ENCODE assay signal across 8 cellular contexts in genomic region chr5:17216176-17216973, GRCh38. TPM values are rescaled to one million over a fixed set of nuclear protein-coding genes. Genes with fewer than 3 reads are reported as not detected.
A peak's percentile ranks its signal among the peaks of the same experiment; 100 is the strongest.
DNase-seq lines count a peak whose midpoint lies in the region; ATAC-seq, FAIRE-seq and TF ChIP-seq lines count a peak whose summit lies in the region.

No MANE protein-coding gene starts in this region.

- TF ChIP-seq CTCF in D721Med (IDR thresholded peaks at IDR 0.05; ENCODE audit: insufficient read depth, missing control alignments) (peak; percentile 93), esophagus muscularis mucosa (IDR thresholded peaks at IDR 0.05) (peak; percentile 51 to 67 (median 65))

- TF ChIP-seq POLR2A in esophagus muscularis mucosa (IDR thresholded peaks at IDR 0.05; ENCODE audit: low read depth) = no peak

- FAIRE-seq in D721Med (lab: Jason Lieb, UNC) = no peak

- H3K27ac ChIP-seq in esophagus muscularis mucosa (replicated peaks in 1 of 4) = no peak overlapping the region
- H3K27ac ChIP-seq in subcutaneous abdominal adipose tissue (ENCODE audit: low read depth, low read length) = no peak overlapping the region

- H3K9me3 ChIP-seq in esophagus muscularis mucosa = no peaks in the 10 kb centered on the region
- H3K9me3 ChIP-seq in mononuclear cell (ENCODE audit: low read depth, low read length) = no peaks in the 10 kb centered on the region
- H3K9me3 ChIP-seq in subcutaneous abdominal adipose tissue (ENCODE audit: control insufficient read depth in 5 of 5, low read length in 5 of 5) = no peaks in the 10 kb centered on the region

- H3K27ac Mint-ChIP-seq in activated CD8-positive, alpha-beta memory T cell treated with anti-CD3 and anti-CD28 coated beads, Interleukin-2, amount 10 ng/mL, durations not matched to agents 7 days and 5 days = peak overlapping the region; percentile 57

- peaks cover 4% of the 10 kb centered on the region for H3K4me1 Mint-ChIP-seq in activated CD8-positive, alpha-beta memory T cell treated with anti-CD3 and anti-CD28 coated beads, Interleukin-2, amount 10 ng/mL, durations not matched to agents 7 days and 5 days

- DNase-seq in D721Med (ENCODE audit: insufficient read length, low spot score) (peak; percentile 36), HK-2 (ENCODE audit: unreplicated experiment) (peak; percentile 75), NCI-H526 treated with DMSO at 0.1 percent for 48 hours (lab: John Stamatoyannopoulos, UW) (peak; percentile 90), esophagus muscularis mucosa (ENCODE audit: extremely low spot score) (no peak)
- peak; percentile 51 for DNase-seq in activated CD8-positive, alpha-beta memory T cell treated with anti-CD3 and anti-CD28 coated beads, Interleukin-2, amount 10 ng/mL, durations not matched to agents 7 days and 5 days

- no peak for TF ChIP-seq EP300 in esophagus muscularis mucosa (IDR thresholded peaks at IDR 0.05)

- intact Hi-C loops in esophagus muscularis mucosa (cut with DNase I) = loop anchor here (5.0 kb wide), 1 partner anchor 1101 kb away; no protein-coding TSS in a partner anchor

- no peaks in the 10 kb centered on the region for H3K9me3 Mint-ChIP-seq in activated CD8-positive, alpha-beta memory T cell treated with anti-CD3 and anti-CD28 coated beads, Interleukin-2, amount 10 ng/mL, durations not matched to agents 7 days and 5 days (ENCODE audit: low read depth)

- peaks cover 0 to 71% (median 29%) of the 10 kb centered on the region in 4 donors for H3K27me3 ChIP-seq in esophagus muscularis mucosa
- no peaks in the 10 kb centered on the region for H3K27me3 ChIP-seq in mononuclear cell (ENCODE audit: insufficient read depth, low read length)
- H3K27me3 ChIP-seq in subcutaneous abdominal adipose tissue (ENCODE audit: control insufficient read depth in 5 of 5, insufficient read depth in 4 of 5, low read length in 5 of 5) = peaks cover 6 to 29% (median 14%) of the 10 kb centered on the region in 5 donors

- ATAC-seq in GM21360 (IDR thresholded peaks at IDR 0.05; ENCODE audit: unreplicated experiment) = peak; percentile 35
- no peak for ATAC-seq in activated CD8-positive, alpha-beta memory T cell treated with anti-CD3 and anti-CD28 coated beads, Interleukin-2, amount 10 ng/mL, durations not matched to agents 7 days and 5 days

- no peak overlapping the region for H3K4me3 Mint-ChIP-seq in activated CD8-positive, alpha-beta memory T cell treated with anti-CD3 and anti-CD28 coated beads, Interleukin-2, amount 10 ng/mL, durations not matched to agents 7 days and 5 days

- peaks cover 2% of the 10 kb centered on the region for H3K36me3 Mint-ChIP-seq in activated CD8-positive, alpha-beta memory T cell treated with anti-CD3 and anti-CD28 coated beads, Interleukin-2, amount 10 ng/mL, durations not matched to agents 7 days and 5 days

- H3K4me3 ChIP-seq in esophagus muscularis mucosa (peak overlapping the region; percentile 48 to 61 (median 50)), mononuclear cell (ENCODE audit: low read length) (peak overlapping the region; percentile 36), subcutaneous abdominal adipose tissue (ENCODE audit: low read depth in 1 of 5, low read length in 5 of 5) (peak overlapping the region; percentile 25 to 61 (median 55))

- H3K27me3 Mint-ChIP-seq in activated CD8-positive, alpha-beta memory T cell treated with anti-CD3 and anti-CD28 coated beads, Interleukin-2, amount 10 ng/mL, durations not matched to agents 7 days and 5 days = peaks cover 46% of the 10 kb centered on the region

- WGBS in esophagus muscularis mucosa = 4% methylated on average over 44 of the region's 59 CpGs

- H3K4me1 ChIP-seq in esophagus muscularis mucosa (peaks cover 6 to 31% (median 30%) of the 10 kb centered on the region in 4 donors), mononuclear cell (ENCODE audit: insufficient read depth, low read length) (peaks cover 26% of the 10 kb centered on the region), subcutaneous abdominal adipose tissue (ENCODE audit: control insufficient read depth in 5 of 5, insufficient read depth in 5 of 5, low read length in 5 of 5) (peaks cover 0 to 22% (median 21%) of the 10 kb centered on the region in 5 donors)

- no peak overlapping the region for H3K9ac ChIP-seq in subcutaneous abdominal adipose tissue (ENCODE audit: low read length in 5 of 5)

- CTCF ChIA-PET in activated CD8-positive, alpha-beta memory T cell treated with anti-CD3 and anti-CD28 coated beads, Interleukin-2, amount 10 ng/mL, durations not matched to agents 7 days and 5 days (lab: Charles Lee) = interaction anchor here (1.1 to 1.3 kb wide), 3 partner anchors 8 to 26 kb away, joined by 3 to 4 read pairs (median 3); no protein-coding TSS in a partner anchor

- H3K36me3 ChIP-seq in esophagus muscularis mucosa = no peaks in the 10 kb centered on the region
- H3K36me3 ChIP-seq in subcutaneous abdominal adipose tissue (ENCODE audit: control insufficient read depth in 5 of 5, insufficient read depth in 5 of 5, low read length in 5 of 5) = no peaks in the 10 kb centered on the region

RNA-seq across cellular contexts. Expression of gene BASP1, which starts 1.1 kb away (rescaled TPM):
- total RNA-seq in activated CD8-positive, alpha-beta memory T cell treated with anti-CD3 and anti-CD28 coated beads, Interleukin-2, amount 10 ng/mL, durations not matched to agents 7 days and 5 days = under 1 TPM in 1 of 2 experiments, not detected in 1; 0.75 TPM
- total RNA-seq in esophagus muscularis mucosa (10 to 100 TPM in 1 of 4 donors, 1 to 10 TPM in 3; 5.4 to 19.7 (median 6.6) TPM), mononuclear cell (24.5 TPM)
